In genomic region chr12:99767809-99768208, GRCh38 we compare ENCODE assay signal across 8 cellular contexts.
DNase-seq lines count a peak whose midpoint lies in the region; ATAC-seq, FAIRE-seq and TF ChIP-seq lines count a peak whose summit lies in the region.

No MANE protein-coding gene starts in this region.

- peak; percentile 99 for FAIRE-seq in islet of Langerhans (lab: Jason Lieb, UNC)

- H3K9ac ChIP-seq in SK-N-SH, result no peak overlapping the region

- no peak overlapping the region; the same call in 1 of the 2 replicates for H2AFZ ChIP-seq in SK-N-SH (ENCODE audit: low read depth)

- peak; percentile 62 for TF ChIP-seq RAD21 in SK-N-SH (IDR thresholded peaks at IDR 0.05; ENCODE audit: low read length)

- no peak for ATAC-seq in gastrocnemius medialis

- H3K36me3 ChIP-seq in SK-N-SH (replicated peaks in 1 of 2; ENCODE audit: control insufficient read depth in 1 of 2, insufficient read depth in 2 of 2, low read length in 1 of 2) (no peaks in the 10 kb centered on the region), gastrocnemius medialis (no peaks in the 10 kb centered on the region)

- no peaks in the 10 kb centered on the region for H3F3A ChIP-seq in SK-N-SH (replicated peaks; ENCODE audit: insufficient read depth)

- 3% methylated on average over 1 of the region's 1 CpG for WGBS in SK-N-SH (ENCODE audit: low lambda C conversion rate)

- no peak for TF ChIP-seq EP300 in SK-N-SH (IDR thresholded peaks at IDR 0.05; ENCODE audit: borderline replicate concordance in 1 of 2, low read depth in 1 of 2, low read length in 1 of 2)

- TF ChIP-seq CTCF in AG09319 (IDR thresholded peaks at IDR 0.05; ENCODE audit: low read depth, low read length), result peak; percentile 51
- TF ChIP-seq CTCF in SK-N-SH (IDR thresholded peaks at IDR 0.05), result peak; percentile 78
- peak in 2 of 5 experiments; percentile 26 to 39 for TF ChIP-seq CTCF in gastrocnemius medialis (IDR thresholded peaks at IDR 0.05 in 4 of 5, conservative IDR thresholded peaks at IDR 0.05 in 1 of 5)

- H3K27me3 ChIP-seq in SK-N-SH (ENCODE audit: insufficient read depth) (no peaks in the 10 kb centered on the region), gastrocnemius medialis (no peaks in the 10 kb centered on the region)

- H3K4me3 ChIP-seq in Jurkat, Clone E6-1 (ENCODE audit: low read length), result no peak overlapping the region
- peak overlapping the region in 1 of 2 experiments; percentile 19; a peak in 1 of 4 replicates for H3K4me3 ChIP-seq in SK-N-SH (ENCODE audit: low read depth in 2 of 2, low read length in 1 of 2)
- peak overlapping the region in 1 of 4 donors; percentile 19 for H3K4me3 ChIP-seq in gastrocnemius medialis

- H4K20me1 ChIP-seq in SK-N-SH (ENCODE audit: insufficient read depth), result no peaks in the 10 kb centered on the region

- in situ Hi-C loops in gastrocnemius medialis (cut with MboI; ENCODE audit: low sequenced_read_pairs in 4 of 4), result loop anchor here (5.0 to 25.0 kb wide), 2 partner anchors 726 to 731 kb away; no protein-coding TSS in a partner anchor

- no peaks in the 10 kb centered on the region for H3K4me1 ChIP-seq in SK-N-SH (ENCODE audit: control insufficient read depth in 1 of 2, insufficient read depth in 2 of 2, low read depth in 1 of 2, low read length in 1 of 2)
- peaks cover 0 to 9% of the 10 kb centered on the region in 2 donors for H3K4me1 ChIP-seq in gastrocnemius medialis

- intact Hi-C loops in gastrocnemius medialis (cut with DNase I; ENCODE audit: low total_unique reads) (loop anchor here (5.0 kb wide), 1 partner anchor 726 kb away; no protein-coding TSS in a partner anchor), posterior cingulate gyrus (cut with DNase I) (loop anchor here (2.0 kb wide), 1 partner anchor 725 kb away; no protein-coding TSS in a partner anchor)

- no peaks in the 10 kb centered on the region for H3K9me2 ChIP-seq in SK-N-SH

- CTCF ChIA-PET in SK-N-SH (lab: Yijun Ruan, JAX), result interaction anchor here (0.6 to 4.1 kb wide), 18 partner anchors 9 to 1011 kb away, joined by 3 to 37 read pairs (median 3); no protein-coding TSS in a partner anchor

- no peaks in the 10 kb centered on the region for H3K79me2 ChIP-seq in SK-N-SH (ENCODE audit: insufficient read depth)

- H3K27ac ChIP-seq in SK-N-SH (ENCODE audit: low read depth in 2 of 2, low read length in 1 of 2) (no peak overlapping the region), gastrocnemius medialis (no peak overlapping the region)

- no peak for TF ChIP-seq POLR2A in gastrocnemius medialis (IDR thresholded peaks at IDR 0.05)

- H3K9me3 ChIP-seq in SK-N-SH, result no peaks in the 10 kb centered on the region
- H3K9me3 ChIP-seq in gastrocnemius medialis, result no peaks in the 10 kb centered on the region

- H3K4me2 ChIP-seq in SK-N-SH, result no peak overlapping the region

- POLR2A ChIA-PET in SK-N-SH (lab: Yijun Ruan, JAX), result no interaction called here

- DNase-seq in AG09319 (ENCODE audit: extremely low read depth, low read depth) (no peak), SK-N-SH (no peak), gastrocnemius medialis (no peak), anterior cingulate cortex (lab: John Stamatoyannopoulos, UW) (no peak), posterior cingulate gyrus (no peak)
- peak; percentile 20 for DNase-seq in Jurkat, Clone E6-1 (ENCODE audit: low read depth, low spot score)
- no peak for DNase-seq in activated CD4-positive, alpha-beta T cell treated with anti-CD3 and anti-CD28 coated beads for 4 hours

TF ChIP-seq in SK-N-SH, 30 proteins besides CTCF, POLR2A, EP300 and RAD21:
- peak; percentile 38; the same call in 1 of the 2 replicates for TF ChIP-seq YY1 (IDR thresholded peaks at IDR 0.05; ENCODE audit: low read depth)
- no peak for TF ChIP-seq ELF1 (IDR thresholded peaks at IDR 0.05)
- no peak for TF ChIP-seq TEAD4 (IDR thresholded peaks at IDR 0.05; ENCODE audit: borderline replicate concordance, insufficient read depth)
